10 cellular contexts compared by ENCODE assay signal in the genomic region with DNA sequence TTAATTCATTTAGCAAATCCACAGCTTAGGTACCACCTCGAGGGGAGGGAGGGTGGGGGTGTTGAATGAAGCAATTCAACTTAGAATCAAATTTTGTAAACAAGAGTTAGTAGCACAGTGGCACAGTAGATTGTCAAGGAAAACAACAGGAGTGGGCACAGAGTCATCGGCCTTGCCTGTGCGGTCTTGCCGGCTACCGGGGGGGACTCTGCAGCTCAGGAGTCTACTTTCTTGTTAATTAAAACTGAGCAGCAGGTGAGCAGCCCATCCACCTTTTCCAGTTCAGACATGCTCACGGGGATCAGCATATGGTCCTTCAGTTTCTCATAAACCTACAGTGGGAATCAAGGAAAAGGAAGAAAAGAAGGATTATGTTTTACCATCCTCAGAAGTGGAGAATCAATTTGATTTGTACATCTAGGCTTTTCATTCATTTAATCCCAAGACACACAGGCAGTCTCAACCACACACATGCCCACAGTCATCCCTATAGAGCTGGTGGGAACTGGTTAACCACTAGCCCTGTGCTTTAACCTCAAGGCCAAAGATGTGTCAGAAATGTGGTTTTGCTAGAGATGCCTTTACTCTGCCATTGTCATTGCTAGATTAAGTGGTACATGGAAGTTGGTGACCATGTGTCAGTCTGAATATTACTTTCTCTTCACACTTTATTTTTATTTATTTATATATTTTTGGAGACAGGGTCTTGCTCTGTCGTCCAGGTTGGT. TPM values are rescaled to one million over a fixed set of nuclear protein-coding genes. Genes with fewer than 3 reads are reported as not detected.
DNase-seq lines count a peak whose midpoint lies in the region; ATAC-seq and TF ChIP-seq lines count a peak whose summit lies in the region.
"Had no signal": no experiment of that assay in that cellular context is flagged by ENCODE, and none has a peak within 500 bp of the region (broad histone marks: within the 10 kb centered on the region; RNA-seq: fewer than 3 reads in every experiment).

No MANE protein-coding gene starts in this region.

- CTCF ChIA-PET in activated naive CD4-positive, alpha-beta T cell treated with anti-CD3 and anti-CD28 coated beads for 36 hours (lab: Charles Lee) = no interaction called here
- CTCF ChIA-PET in activated naive CD4-positive, alpha-beta T cell treated with anti-CD3 and anti-CD28 coated beads, Interleukin-2, amount 10 ng/mL, durations not matched to agents 7 days and 5 days (lab: Charles Lee) = interaction anchor here (0.6 kb wide), 1 partner anchor 35 kb away, joined by 4 read pairs; no protein-coding TSS in a partner anchor
- CTCF ChIA-PET in RWPE1 (lab: Yijun Ruan, JAX) = no interaction called here

- peak; percentile 56 to 78 for ATAC-seq in stimulated activated naive B cell treated with anti-CD40 and anti-IgM and Interleukin-4, amounts not matched to agents 10 μg/mL and 1 μg/mL and 100 μg/mL, for 72 hours (replicated peaks)

- POLR2A ChIA-PET in RWPE1 (lab: Yijun Ruan, JAX; ENCODE audit: low non-redundant PET) = no interaction called here

- peak; percentile 39 for DNase-seq in activated naive CD4-positive, alpha-beta T cell treated with anti-CD3 and anti-CD28 coated beads for 36 hours
- DNase-seq in activated naive CD4-positive, alpha-beta T cell treated with anti-CD3 and anti-CD28 coated beads, Interleukin-2, amount 10 ng/mL, durations not matched to agents 7 days and 5 days = no peak
- DNase-seq in HS-27A (ENCODE audit: low read depth) (peak; percentile 90), astrocyte of the hippocampus (ENCODE audit: low read depth, low spot score) (peak; percentile 74), medulla oblongata (ENCODE audit: extremely low spot score) (no peak), RWPE1 (ENCODE audit: low spot score) (no peak), cardiac septum (ENCODE audit: low spot score) (no peak)
- DNase-seq in stimulated activated naive B cell treated with anti-CD40 and anti-IgM and Interleukin-4, amounts not matched to agents 10 μg/mL and 1 μg/mL and 100 μg/mL, for 72 hours = no peak
- DNase-seq: NCI-H748 treated with DMSO at 0.1 percent for 48 hours had no signal

- peaks cover 5% of the 10 kb centered on the region for H3K4me1 Mint-ChIP-seq in activated naive CD4-positive, alpha-beta T cell treated with anti-CD3 and anti-CD28 coated beads for 36 hours (ENCODE audit: low read depth)
- no peaks in the 10 kb centered on the region for H3K4me1 Mint-ChIP-seq in activated naive CD4-positive, alpha-beta T cell treated with anti-CD3 and anti-CD28 coated beads, Interleukin-2, amount 10 ng/mL, durations not matched to agents 7 days and 5 days
- peaks cover 0 to 3% of the 10 kb centered on the region in 2 donors for H3K4me1 Mint-ChIP-seq in stimulated activated naive B cell treated with anti-CD40 and anti-IgM and Interleukin-4, amounts not matched to agents 10 μg/mL and 1 μg/mL and 100 μg/mL, for 72 hours

- H3K36me3 Mint-ChIP-seq in activated naive CD4-positive, alpha-beta T cell treated with anti-CD3 and anti-CD28 coated beads for 36 hours (ENCODE audit: low read depth) = no peaks in the 10 kb centered on the region
- no peaks in the 10 kb centered on the region for H3K36me3 Mint-ChIP-seq in activated naive CD4-positive, alpha-beta T cell treated with anti-CD3 and anti-CD28 coated beads, Interleukin-2, amount 10 ng/mL, durations not matched to agents 7 days and 5 days
- peaks cover 3% of the 10 kb centered on the region in 2 donors for H3K36me3 Mint-ChIP-seq in stimulated activated naive B cell treated with anti-CD40 and anti-IgM and Interleukin-4, amounts not matched to agents 10 μg/mL and 1 μg/mL and 100 μg/mL, for 72 hours

- H3K27ac Mint-ChIP-seq in activated naive CD4-positive, alpha-beta T cell treated with anti-CD3 and anti-CD28 coated beads for 36 hours = no peak overlapping the region
- no peak overlapping the region for H3K27ac Mint-ChIP-seq in activated naive CD4-positive, alpha-beta T cell treated with anti-CD3 and anti-CD28 coated beads, Interleukin-2, amount 10 ng/mL, durations not matched to agents 7 days and 5 days
- H3K27ac Mint-ChIP-seq in stimulated activated naive B cell treated with anti-CD40 and anti-IgM and Interleukin-4, amounts not matched to agents 10 μg/mL and 1 μg/mL and 100 μg/mL, for 72 hours = no peak overlapping the region

- intact Hi-C loops in activated naive CD4-positive, alpha-beta T cell treated with anti-CD3 and anti-CD28 coated beads for 36 hours (cut with micrococcal nuclease) = loop anchor here (2.0 kb wide), 1 partner anchor 23 kb away; no protein-coding TSS in a partner anchor
- intact Hi-C loops in cardiac septum (cut with DNase I) = no loop called here

- no peaks in the 10 kb centered on the region for H3K9me3 Mint-ChIP-seq in activated naive CD4-positive, alpha-beta T cell treated with anti-CD3 and anti-CD28 coated beads for 36 hours
- no peaks in the 10 kb centered on the region for H3K9me3 Mint-ChIP-seq in activated naive CD4-positive, alpha-beta T cell treated with anti-CD3 and anti-CD28 coated beads, Interleukin-2, amount 10 ng/mL, durations not matched to agents 7 days and 5 days
- no peaks in the 10 kb centered on the region for H3K9me3 Mint-ChIP-seq in stimulated activated naive B cell treated with anti-CD40 and anti-IgM and Interleukin-4, amounts not matched to agents 10 μg/mL and 1 μg/mL and 100 μg/mL, for 72 hours

- peaks cover 11% of the 10 kb centered on the region for H3K27me3 Mint-ChIP-seq in activated naive CD4-positive, alpha-beta T cell treated with anti-CD3 and anti-CD28 coated beads for 36 hours (ENCODE audit: low read depth)
- peaks cover 23% of the 10 kb centered on the region for H3K27me3 Mint-ChIP-seq in activated naive CD4-positive, alpha-beta T cell treated with anti-CD3 and anti-CD28 coated beads, Interleukin-2, amount 10 ng/mL, durations not matched to agents 7 days and 5 days
- peaks cover 10 to 17% of the 10 kb centered on the region in 2 donors for H3K27me3 Mint-ChIP-seq in stimulated activated naive B cell treated with anti-CD40 and anti-IgM and Interleukin-4, amounts not matched to agents 10 μg/mL and 1 μg/mL and 100 μg/mL, for 72 hours

- TF ChIP-seq CTCF in RWPE1 (conservative IDR thresholded peaks at IDR 0.05; ENCODE audit: low read depth) = no peak

- no peak overlapping the region for H3K4me3 Mint-ChIP-seq in activated naive CD4-positive, alpha-beta T cell treated with anti-CD3 and anti-CD28 coated beads for 36 hours
- H3K4me3 Mint-ChIP-seq in activated naive CD4-positive, alpha-beta T cell treated with anti-CD3 and anti-CD28 coated beads, Interleukin-2, amount 10 ng/mL, durations not matched to agents 7 days and 5 days = no peak overlapping the region
- no peak overlapping the region for H3K4me3 Mint-ChIP-seq in stimulated activated naive B cell treated with anti-CD40 and anti-IgM and Interleukin-4, amounts not matched to agents 10 μg/mL and 1 μg/mL and 100 μg/mL, for 72 hours

- no peak overlapping the region for H3K27ac ChIP-seq in RWPE1
- H3K27ac ChIP-seq: BLaER1 treated with 17β-estradiol and CSF1 and Interleukin-3, amounts not matched to agents 10 nM and 100 nM had no signal

RNA-seq across cellular contexts. Expression of gene BCL10, which starts 45.0 kb away (rescaled TPM):
- total RNA-seq in activated naive CD4-positive, alpha-beta T cell treated with anti-CD3 and anti-CD28 coated beads for 36 hours = 10 to 100 TPM; 13.8 to 17.7 TPM
- total RNA-seq in cardiac septum = 8.7 TPM

Comparison
In these comparisons a context has a peak if more than half of its experiments do, and no peak if none do; other contexts are left out.
1. DNase-seq: peak in activated naive CD4-positive, alpha-beta T cell treated with anti-CD3 and anti-CD28 coated beads for 36 hours (single experiment), HS-27A (single experiment) and astrocyte of the hippocampus (single experiment); none in activated naive CD4-positive, alpha-beta T cell treated with anti-CD3 and anti-CD28 coated beads, Interleukin-2, amount 10 ng/mL, durations not matched to agents 7 days and 5 days (single experiment), stimulated activated naive B cell treated with anti-CD40 and anti-IgM and Interleukin-4, amounts not matched to agents 10 μg/mL and 1 μg/mL and 100 μg/mL, for 72 hours (single experiment), medulla oblongata (single experiment), RWPE1 (single experiment) and cardiac septum (single experiment).